18 cellular contexts compared by ENCODE assay signal in the genomic region with DNA sequence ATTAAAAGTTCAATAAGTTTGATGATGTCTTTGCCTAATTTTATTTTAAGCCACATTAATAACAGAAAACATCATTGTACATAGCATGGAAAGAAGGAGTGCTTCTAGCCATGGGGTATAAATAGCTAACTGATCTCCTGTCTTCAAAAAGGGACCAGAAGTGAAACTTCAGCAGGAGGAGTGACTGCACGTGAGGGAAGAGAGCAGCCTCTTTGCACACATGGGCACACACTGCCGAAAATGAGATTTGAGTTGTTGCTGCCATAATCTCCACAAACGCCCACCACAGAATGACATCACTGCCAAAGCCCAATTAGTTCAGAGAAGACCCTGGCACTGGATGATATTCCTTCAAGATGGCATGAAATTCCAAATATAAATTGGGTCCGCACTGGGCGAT.
"Had no signal": no experiment of that assay in that cellular context is flagged by ENCODE, and none has a peak within 500 bp of the region (broad histone marks: within the 10 kb centered on the region; RNA-seq: fewer than 3 reads in every experiment).

No MANE protein-coding gene starts in this region.

- H3K27me3 ChIP-seq: brain microvascular endothelial cell, tibial artery, vagina had no signal

- H3K36me3 Mint-ChIP-seq: activated naive CD8-positive, alpha-beta T cell treated with anti-CD3 and anti-CD28 coated beads for 36 hours; mesothelial cell of epicardium; naive thymus-derived CD4-positive, alpha-beta T cell had no signal

- H3K27me3 Mint-ChIP-seq: activated naive CD8-positive, alpha-beta T cell treated with anti-CD3 and anti-CD28 coated beads for 36 hours; dendritic cell treated with granulocyte-macrophage colony-stimulating factor and Interleukin-4, amounts not matched to agents 40 ng/mL and 50 ng/mL, for 4 days had no signal

- H3K27ac ChIP-seq: brain microvascular endothelial cell, parathyroid adenoma, tibial artery, vagina had no signal

- H3K36me3 ChIP-seq: brain microvascular endothelial cell, tibial artery, vagina had no signal

- ATAC-seq: naive thymus-derived CD4-positive, alpha-beta T cell had no signal

- H3K9ac ChIP-seq: parathyroid adenoma had no signal

- H3K4me1 ChIP-seq: parathyroid adenoma, tibial artery, vagina had no signal

- H3K4me1 Mint-ChIP-seq: activated naive CD8-positive, alpha-beta T cell treated with anti-CD3 and anti-CD28 coated beads for 36 hours; endodermal cell; mesothelial cell of epicardium had no signal

- H2AFZ ChIP-seq: parathyroid adenoma had no signal

- H3K9me3 ChIP-seq: tibial artery, vagina had no signal

- H3K9me3 Mint-ChIP-seq: activated naive CD8-positive, alpha-beta T cell treated with anti-CD3 and anti-CD28 coated beads for 36 hours had no signal

- H3K79me2 ChIP-seq: parathyroid adenoma had no signal

- H3K4me3 Mint-ChIP-seq: activated naive CD8-positive, alpha-beta T cell treated with anti-CD3 and anti-CD28 coated beads for 36 hours; dendritic cell treated with granulocyte-macrophage colony-stimulating factor and Interleukin-4, amounts not matched to agents 40 ng/mL and 50 ng/mL, for 4 days; endodermal cell; mesothelial cell of epicardium; naive thymus-derived CD4-positive, alpha-beta T cell had no signal

- DNase-seq: activated CD4-positive, alpha-beta T cell treated with anti-CD3 and anti-CD28 coated beads for 1 hour; activated CD4-positive, alpha-beta T cell treated with anti-CD3 and anti-CD28 coated beads, Interleukin-2, amount 50 U/mL, for 48 hours; activated gamma-delta T cell; activated naive CD8-positive, alpha-beta T cell treated with anti-CD3 and anti-CD28 coated beads for 36 hours; activated T-cell treated with anti-CD3 and anti-CD28 coated beads, Interleukin-2, amount 50 U/mL, for 48 hours; brain microvascular endothelial cell; cerebellar nuclear complex; endodermal cell; hypothalamus; kidney glomerular epithelial cell; naive thymus-derived CD4-positive, alpha-beta T cell; stimulated activated CD4-positive, alpha-beta T cell treated with anti-CD3 and anti-CD28 coated beads, Interleukin-15, amount 100 ng/mL, for 24 hours; stimulated activated CD4-positive, alpha-beta T cell treated with anti-CD3 and anti-CD28 coated beads, Interleukin-4, amount 100 ng/mL, for 24 hours; tibial artery had no signal

- H3K27ac Mint-ChIP-seq: activated naive CD8-positive, alpha-beta T cell treated with anti-CD3 and anti-CD28 coated beads for 36 hours; dendritic cell treated with granulocyte-macrophage colony-stimulating factor and Interleukin-4, amounts not matched to agents 40 ng/mL and 50 ng/mL, for 4 days; endodermal cell; mesothelial cell of epicardium; naive thymus-derived CD4-positive, alpha-beta T cell had no signal

- H3K4me3 ChIP-seq: tibial artery, vagina had no signal
